10 cellular contexts compared by ENCODE assay signal in the genomic region with DNA sequence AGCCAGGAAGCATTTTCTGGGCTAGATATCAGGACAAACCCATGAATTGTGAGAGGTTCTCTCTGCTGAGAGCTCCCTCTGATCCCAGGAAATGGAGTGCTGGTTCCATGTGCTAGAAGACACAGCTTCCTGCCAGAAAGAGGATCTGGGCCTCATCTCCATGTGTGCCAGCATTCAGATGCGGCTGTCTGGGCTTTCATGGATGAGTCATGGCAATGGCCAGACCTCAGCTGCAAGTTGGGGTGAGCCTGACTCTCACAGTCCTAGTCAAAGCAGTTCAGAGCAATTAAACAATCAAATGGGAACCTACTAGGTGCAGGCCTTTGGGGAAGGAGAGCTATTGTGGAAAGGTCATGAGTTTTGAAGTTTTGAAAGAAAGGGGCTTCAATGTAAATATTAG.
A peak's percentile ranks its signal among the peaks of the same experiment; 100 is the strongest.
DNase-seq lines count a peak whose midpoint lies in the region; ATAC-seq and TF ChIP-seq lines count a peak whose summit lies in the region.
"Had no signal": no experiment of that assay in that cellular context is flagged by ENCODE, and none has a peak within 500 bp of the region (broad histone marks: within the 10 kb centered on the region; RNA-seq: fewer than 3 reads in every experiment).

No MANE protein-coding gene starts in this region.

- no peaks in the 10 kb centered on the region for H3K36me3 ChIP-seq in naive thymus-derived CD4-positive, alpha-beta T cell (ENCODE audit: control insufficient read depth in 2 of 3, insufficient read depth in 3 of 3, low read length in 3 of 3)

- POLR2A ChIA-PET in naive thymus-derived CD4-positive, alpha-beta T cell (lab: Charles Lee), result interaction anchor here (0.7 kb wide), 1 partner anchor 14 kb away, joined by 3 read pairs; no protein-coding TSS in a partner anchor

- peaks cover 0 to 3% (median 0%) of the 10 kb centered on the region in 5 donors for H3K36me3 Mint-ChIP-seq in naive thymus-derived CD4-positive, alpha-beta T cell
- H3K36me3 Mint-ChIP-seq: natural killer cell had no signal

- CTCF ChIA-PET in naive thymus-derived CD4-positive, alpha-beta T cell (lab: Charles Lee), result interaction anchor here (0.7 kb wide), 1 partner anchor 121 kb away, joined by 4 read pairs; no protein-coding TSS in a partner anchor

- H3K27ac Mint-ChIP-seq in naive thymus-derived CD4-positive, alpha-beta T cell, result no peak overlapping the region
- H3K27ac Mint-ChIP-seq: natural killer cell had no signal

- H3K4me1 Mint-ChIP-seq in naive thymus-derived CD4-positive, alpha-beta T cell, result peaks cover 0 to 27% (median 0%) of the 10 kb centered on the region in 7 donors

- no peaks in the 10 kb centered on the region for H3K9me3 ChIP-seq in naive thymus-derived CD4-positive, alpha-beta T cell (ENCODE audit: control insufficient read depth in 2 of 3, low read length in 3 of 3)

- DNase-seq in AG09319 (ENCODE audit: extremely low read depth, low read depth) (peak; percentile 39), NOMO-1 treated with DMSO at 0.1 percent for 48 hours (lab: John Stamatoyannopoulos, UW; ENCODE audit: unreplicated experiment) (peak; percentile 58), dorsolateral prefrontal cortex (peak in 4 of 10 donors; percentile 51 to 71 (median 60)), retina (no peak), medulla oblongata (ENCODE audit: extremely low spot score) (no peak)
- no peak for DNase-seq in naive thymus-derived CD4-positive, alpha-beta T cell
- DNase-seq: DND-41, natural killer cell had no signal

- no peaks in the 10 kb centered on the region for H3K27me3 Mint-ChIP-seq in naive thymus-derived CD4-positive, alpha-beta T cell

- H3K4me3 ChIP-seq in dorsolateral prefrontal cortex, result no peak overlapping the region
- no peak overlapping the region for H3K4me3 ChIP-seq in naive thymus-derived CD4-positive, alpha-beta T cell (ENCODE audit: low read length)

- intact Hi-C loops in dorsolateral prefrontal cortex (cut with DNase I), result no loop called here
- intact Hi-C loops in naive thymus-derived CD4-positive, alpha-beta T cell (cut with micrococcal nuclease), result no loop called here

- no peak for TF ChIP-seq CTCF in AG09319 (IDR thresholded peaks at IDR 0.05; ENCODE audit: low read depth, low read length)
- no peak for TF ChIP-seq CTCF in dorsolateral prefrontal cortex (IDR thresholded peaks at IDR 0.05 in 54 of 56, conservative IDR thresholded peaks at IDR 0.05 in 2 of 56; ENCODE audit: low read depth in 1 of 56, partially characterized antibody in 56 of 56)

- no peak overlapping the region for H3K4me3 Mint-ChIP-seq in naive thymus-derived CD4-positive, alpha-beta T cell
- H3K4me3 Mint-ChIP-seq: natural killer cell had no signal

- H3K4me1 ChIP-seq in naive thymus-derived CD4-positive, alpha-beta T cell (ENCODE audit: control insufficient read depth in 2 of 2, insufficient read depth in 2 of 2, low read length in 2 of 2), result no peaks in the 10 kb centered on the region

- peak; percentile 81 for ATAC-seq in naive thymus-derived CD4-positive, alpha-beta T cell
- no peak for ATAC-seq in GM21619 (IDR thresholded peaks at IDR 0.05; ENCODE audit: unreplicated experiment)
- no peak for ATAC-seq in HG03460 (IDR thresholded peaks at IDR 0.05; ENCODE audit: unreplicated experiment)
- ATAC-seq: natural killer cell had no signal

- peak overlapping the region in 55 of 59 donors; percentile 3 to 84 (median 65) for H3K27ac ChIP-seq in dorsolateral prefrontal cortex
- H3K27ac ChIP-seq in naive thymus-derived CD4-positive, alpha-beta T cell (ENCODE audit: low read depth, low read length), result no peak overlapping the region

- peaks cover 0 to 9% (median 0%) of the 10 kb centered on the region in 11 donors for H3K9me3 Mint-ChIP-seq in naive thymus-derived CD4-positive, alpha-beta T cell
- H3K9me3 Mint-ChIP-seq: natural killer cell had no signal

- no peaks in the 10 kb centered on the region for H3K27me3 ChIP-seq in dorsolateral prefrontal cortex
- H3K27me3 ChIP-seq in naive thymus-derived CD4-positive, alpha-beta T cell (ENCODE audit: control insufficient read depth in 2 of 2, insufficient read depth in 2 of 2, low read length in 2 of 2), result no peaks in the 10 kb centered on the region

Comparison
In these comparisons a context has a peak if more than half of its experiments do, and no peak if none do; other contexts are left out.
1. DNase-seq: peak in AG09319 (single experiment) and NOMO-1 treated with DMSO at 0.1 percent for 48 hours (single experiment); none in naive thymus-derived CD4-positive, alpha-beta T cell (0 of 9), retina (single experiment) and medulla oblongata (single experiment).